ENCODE assay signal across 17 cellular contexts in genomic region chr1:16318544-16318943, GRCh38. TPM values are rescaled to one million over a fixed set of nuclear protein-coding genes. Genes with fewer than 3 reads are reported as not detected.
DNase-seq lines count a peak whose midpoint lies in the region; ATAC-seq and TF ChIP-seq lines count a peak whose summit lies in the region.
"Had no signal": no experiment of that assay in that cellular context is flagged by ENCODE, and none has a peak within 500 bp of the region (broad histone marks: within the 10 kb centered on the region; RNA-seq: fewer than 3 reads in every experiment).

No MANE protein-coding gene starts in this region.

- H3K9me3 Mint-ChIP-seq in nephron progenitor cell, result no peaks in the 10 kb centered on the region
- H3K9me3 Mint-ChIP-seq: activated T-helper 2 cell treated with anti-CD3 and anti-CD28 coated beads, Interferon-gamma antibody, Interleukin-2, Interleukin-4, amounts not matched to agents 10 μg/mL and 5 μg/mL and 100 μg/mL, durations not matched to agents 14 hours and 24 hours and 36 hours; natural killer cell; T-helper 2 cell treated with Interferon-gamma antibody and Interleukin-4, amounts not matched to agents 5 μg/mL and 100 μg/mL, for 36 hours had no signal

- H3K4me1 ChIP-seq in uterus, result peaks cover 7 to 12% of the 10 kb centered on the region in 2 donors

- H3K36me3 Mint-ChIP-seq in nephron progenitor cell (ENCODE audit: low read depth), result peaks cover 13% of the 10 kb centered on the region
- H3K36me3 Mint-ChIP-seq: natural killer cell had no signal

- no peak for DNase-seq in Right ventricle myocardium inferior (ENCODE audit: missing footprints)
- DNase-seq in cardiac septum (ENCODE audit: low spot score), result no peak
- DNase-seq in Right ventricle myocardium superior, result no peak
- DNase-seq in nephron progenitor cell, result peak; percentile 12
- peak; percentile 49 to 50 for DNase-seq in uterus
- DNase-seq in NCI-H2081 treated with DMSO at 0.1 percent for 48 hours (lab: John Stamatoyannopoulos, UW), result no peak
- no peak for DNase-seq in NCI-H2029 treated with DMSO at 0.1 percent for 48 hours (lab: John Stamatoyannopoulos, UW)
- DNase-seq in NOMO-1 (lab: John Stamatoyannopoulos, UW; ENCODE audit: unreplicated experiment in 2 of 2), result no peak
- DNase-seq: activated CD4-positive, alpha-beta T cell treated with anti-CD3 and anti-CD28 coated beads, Interleukin-2, amount 50 U/mL, for 48 hours; GDM1; IMR-90; kidney; natural killer cell; NCI-H526; stomach had no signal

- peaks cover 25% of the 10 kb centered on the region for H3K4me1 Mint-ChIP-seq in nephron progenitor cell

- H3K27me3 Mint-ChIP-seq in nephron progenitor cell (ENCODE audit: low read depth, poor library complexity), result peaks cover 4% of the 10 kb centered on the region

- H3K27ac ChIP-seq in uterus, result peak overlapping the region; percentile 26 to 44
- H3K27ac ChIP-seq: stomach had no signal

- ATAC-seq in Right ventricle myocardium inferior (peak; percentile 74), Right ventricle myocardium superior (ENCODE audit: poor library complexity) (peak; percentile 75)
- ATAC-seq: natural killer cell had no signal

- TF ChIP-seq POLR2A in uterus (IDR thresholded peaks at IDR 0.05), result no peak

- intact Hi-C loops in Right ventricle myocardium inferior (cut with DNase I), result no loop called here
- intact Hi-C loops in cardiac septum (cut with DNase I), result no loop called here
- intact Hi-C loops in Right ventricle myocardium superior (cut with DNase I), result no loop called here
- intact Hi-C loops in uterus (cut with DNase I; ENCODE audit: low total_unique reads), result no loop called here

- H3K36me3 ChIP-seq in uterus, result no peaks in the 10 kb centered on the region

- no peaks in the 10 kb centered on the region for H3K9me3 ChIP-seq in uterus
- H3K9me3 ChIP-seq: stomach had no signal

- TF ChIP-seq CTCF in nephron progenitor cell (IDR thresholded peaks at IDR 0.05) (no peak), uterus (IDR thresholded peaks at IDR 0.05) (no peak)

- H3K4me3 ChIP-seq in uterus, result no peak overlapping the region
- H3K4me3 ChIP-seq: stomach had no signal

- no peaks in the 10 kb centered on the region for H3K27me3 ChIP-seq in uterus
- H3K27me3 ChIP-seq: stomach had no signal

- H3K4me3 Mint-ChIP-seq in nephron progenitor cell, result no peak overlapping the region
- H3K4me3 Mint-ChIP-seq: natural killer cell; T-helper 2 cell treated with Interferon-gamma antibody and Interleukin-4, amounts not matched to agents 5 μg/mL and 100 μg/mL, for 36 hours had no signal

- H3K27ac Mint-ChIP-seq in nephron progenitor cell, result peak overlapping the region; percentile 73
- H3K27ac Mint-ChIP-seq: activated T-helper 2 cell treated with anti-CD3 and anti-CD28 coated beads, Interferon-gamma antibody, Interleukin-2, Interleukin-4, amounts not matched to agents 10 μg/mL and 5 μg/mL and 100 μg/mL, durations not matched to agents 14 hours and 24 hours and 36 hours; T-helper 2 cell treated with Interferon-gamma antibody and Interleukin-4, amounts not matched to agents 5 μg/mL and 100 μg/mL, for 36 hours had no signal

RNA-seq across cellular contexts. Expression of gene FBXO42, which starts 33.7 kb away (rescaled TPM):
- total RNA-seq in Right ventricle myocardium inferior, result 21.9 TPM
- total RNA-seq in cardiac septum, result 14.1 TPM
- 17.1 TPM for total RNA-seq in Right ventricle myocardium superior
- 10 to 100 TPM; 21.0 to 30.3 (median 23.0) TPM for total RNA-seq in uterus

RNA-seq across cellular contexts. Expression of gene SZRD1, which starts 48.5 kb away (rescaled TPM):
- total RNA-seq in Right ventricle myocardium inferior (108 TPM), cardiac septum (101 TPM), Right ventricle myocardium superior (91.1 TPM), uterus (100 to 1,000 TPM in 1 of 4 donors, 10 to 100 TPM in 3; 24.4 to 126 (median 47.2) TPM)

Comparison
In these comparisons a context has a peak if more than half of its experiments do, and no peak if none do; other contexts are left out.
1. DNase-seq: peak in nephron progenitor cell (single experiment) and uterus (2 of 2); none in Right ventricle myocardium inferior (single experiment), cardiac septum (single experiment), Right ventricle myocardium superior (single experiment), NCI-H2081 treated with DMSO at 0.1 percent for 48 hours (single experiment), NCI-H2029 treated with DMSO at 0.1 percent for 48 hours (single experiment) and NOMO-1 (0 of 2).